1 cellular context compared by ENCODE assay signal in the genomic region with DNA sequence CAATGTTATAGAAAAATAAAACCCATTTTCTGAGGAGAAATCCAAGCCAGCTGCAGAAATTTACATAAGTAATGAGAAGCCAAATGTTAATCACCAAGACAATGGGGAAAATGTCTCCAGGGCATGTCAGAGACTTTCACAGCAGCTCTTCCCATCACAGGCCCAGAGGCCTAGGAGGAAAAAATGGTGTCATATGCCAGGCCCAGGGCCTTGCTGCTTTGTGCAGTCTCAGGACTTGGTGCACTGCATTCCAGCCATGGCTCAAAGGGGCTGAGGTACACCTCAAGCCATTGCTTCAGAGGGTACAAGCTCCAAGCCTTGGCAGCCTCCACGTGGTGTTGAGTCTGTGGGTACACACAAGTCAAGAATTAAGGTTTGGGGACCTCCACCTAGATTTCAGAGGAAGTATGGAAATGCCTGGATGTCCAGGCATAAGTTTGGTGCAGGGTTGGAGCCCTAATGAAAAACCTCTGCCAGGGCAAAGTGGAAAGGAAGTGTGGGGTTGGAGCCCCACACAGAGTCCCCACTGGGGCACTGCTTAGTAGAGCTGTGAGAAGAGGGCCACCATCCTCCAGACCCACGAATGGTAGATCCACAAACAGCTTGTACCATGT.
TF ChIP-seq lines count a peak whose summit lies in the region.

No MANE protein-coding gene starts in this region.

TF ChIP-seq in HepG2, 621 proteins besides CTCF, POLR2A, EP300 and RAD21:
- TF ChIP-seq, protein P1, sequence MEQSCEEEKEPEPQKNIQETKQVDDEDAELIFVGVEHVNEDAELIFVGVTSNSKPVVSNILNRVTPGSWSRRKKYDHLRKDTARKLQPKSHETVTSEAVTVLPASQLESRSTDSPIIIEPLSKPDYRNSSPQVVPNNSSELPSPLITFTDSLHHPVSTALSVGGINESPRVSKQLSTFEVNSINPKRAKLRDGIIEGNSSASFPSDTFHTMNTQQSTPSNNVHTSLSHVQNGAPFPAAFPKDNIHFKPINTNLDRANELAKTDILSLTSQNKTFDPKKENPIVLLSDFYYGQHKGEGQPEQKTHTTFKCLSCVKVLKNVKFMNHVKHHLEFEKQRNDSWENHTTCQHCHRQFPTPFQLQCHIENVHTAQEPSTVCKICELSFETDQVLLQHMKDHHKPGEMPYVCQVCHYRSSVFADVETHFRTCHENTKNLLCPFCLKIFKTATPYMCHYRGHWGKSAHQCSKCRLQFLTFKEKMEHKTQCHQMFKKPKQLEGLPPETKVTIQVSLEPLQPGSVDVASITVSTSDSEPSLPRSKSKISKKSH (CRISPR knock-in tag; IDR thresholded peaks at IDR 0.05; ENCODE audit: borderline replicate concordance): 0 out of 2 replicates have a peak, but pooled peaks have one; percentile 27
- peak; percentile 43 for TF ChIP-seq ZFP36 (IDR thresholded peaks at IDR 0.05; ENCODE audit: borderline replicate concordance, low read depth, low read length, partially characterized antibody)
